Comparison of ENCODE assay signal across 9 cellular contexts in the genomic region with DNA sequence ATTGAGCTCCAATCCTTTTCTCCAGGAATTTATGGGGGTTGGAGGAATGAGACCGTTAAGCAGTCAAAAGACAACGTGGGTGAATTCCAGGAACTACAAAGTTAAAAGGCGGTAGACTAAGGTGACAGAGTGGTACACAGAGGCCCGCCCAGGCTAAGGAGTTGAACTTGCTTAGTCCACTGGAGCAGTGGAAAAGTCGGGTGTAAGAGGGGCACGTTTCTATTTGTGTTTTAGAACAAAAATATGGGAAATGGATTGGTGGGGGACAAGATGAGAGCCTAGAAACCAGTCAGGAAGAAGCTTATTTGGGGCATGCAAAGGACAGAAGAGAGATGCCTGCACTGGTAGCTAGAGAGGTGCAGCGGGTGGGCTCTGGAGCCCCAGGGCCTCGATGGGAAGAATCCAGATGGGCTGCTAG. TPM values are rescaled to one million over a fixed set of nuclear protein-coding genes. Genes with fewer than 3 reads are reported as not detected.
DNase-seq lines count a peak whose midpoint lies in the region; ATAC-seq and TF ChIP-seq lines count a peak whose summit lies in the region.
"Had no signal": no experiment of that assay in that cellular context is flagged by ENCODE, and none has a peak within 500 bp of the region (broad histone marks: within the 10 kb centered on the region; RNA-seq: fewer than 3 reads in every experiment).

No MANE protein-coding gene starts in this region.

- ATAC-seq in T-helper 17 cell (no peak), thoracic aorta (ENCODE audit: insufficient number of reproducible peaks, low FRiP score, low read depth) (no peak), HG02759 (IDR thresholded peaks at IDR 0.05; ENCODE audit: unreplicated experiment) (no peak), GM18907 (IDR thresholded peaks at IDR 0.05; ENCODE audit: unreplicated experiment) (no peak)

- no peak for DNase-seq in activated naive CD4-positive, alpha-beta T cell treated with anti-CD3 and anti-CD28 coated beads, Interleukin-2, amount 50 U/mL, for 16 hours
- DNase-seq in T-helper 17 cell: no peak
- no peak for DNase-seq in thoracic aorta (ENCODE audit: low spot score)
- no peak for DNase-seq in glomerular visceral epithelial cell (ENCODE audit: extremely low spot score)

- H3K27ac Mint-ChIP-seq in activated naive CD4-positive, alpha-beta T cell treated with anti-CD3 and anti-CD28 coated beads, Interleukin-2, amount 50 U/mL, for 24 hours: no peak overlapping the region
- no peak overlapping the region for H3K27ac Mint-ChIP-seq in T-helper 17 cell

- H3K4me1 ChIP-seq in thoracic aorta (ENCODE audit: control insufficient read depth in 1 of 2, low read depth in 2 of 2): peaks cover 3 to 20% of the 10 kb centered on the region in 2 donors

- H3K36me3 Mint-ChIP-seq in activated naive CD4-positive, alpha-beta T cell treated with anti-CD3 and anti-CD28 coated beads, Interleukin-2, amount 50 U/mL, for 24 hours: peaks cover 2% of the 10 kb centered on the region
- peaks cover 3% of the 10 kb centered on the region for H3K36me3 Mint-ChIP-seq in T-helper 17 cell (ENCODE audit: low read depth)

- peaks cover 14% of the 10 kb centered on the region for H3K4me1 Mint-ChIP-seq in activated naive CD4-positive, alpha-beta T cell treated with anti-CD3 and anti-CD28 coated beads, Interleukin-2, amount 50 U/mL, for 24 hours
- H3K4me1 Mint-ChIP-seq in T-helper 17 cell: peaks cover 15% of the 10 kb centered on the region

- H3K9me3 ChIP-seq in T-helper 17 cell (ENCODE audit: control insufficient read depth, low read length, poor library complexity, severe bottlenecking): no peaks in the 10 kb centered on the region
- no peaks in the 10 kb centered on the region for H3K9me3 ChIP-seq in iPS-18c (ENCODE audit: control insufficient read depth, insufficient read depth, low read length)
- no peaks in the 10 kb centered on the region for H3K9me3 ChIP-seq in thoracic aorta
- H3K9me3 ChIP-seq: neutrophil had no signal

- H3K27me3 Mint-ChIP-seq in activated naive CD4-positive, alpha-beta T cell treated with anti-CD3 and anti-CD28 coated beads, Interleukin-2, amount 50 U/mL, for 24 hours: peaks cover 3% of the 10 kb centered on the region
- H3K27me3 Mint-ChIP-seq in T-helper 17 cell: peaks cover 26% of the 10 kb centered on the region

- H3K27ac ChIP-seq in thoracic aorta: peak overlapping the region in 1 of 2 donors; percentile 28
- H3K27ac ChIP-seq: neutrophil had no signal

- TF ChIP-seq CTCF in thoracic aorta (IDR thresholded peaks at IDR 0.05): no peak

- H3K4me3 Mint-ChIP-seq in activated naive CD4-positive, alpha-beta T cell treated with anti-CD3 and anti-CD28 coated beads, Interleukin-2, amount 50 U/mL, for 24 hours: peak overlapping the region; percentile 81
- H3K4me3 Mint-ChIP-seq in T-helper 17 cell: peak overlapping the region; percentile 82

- no peaks in the 10 kb centered on the region for H3K27me3 ChIP-seq in thoracic aorta (replicated peaks; ENCODE audit: insufficient read depth)

- H3K4me3 ChIP-seq in iPS-18c (ENCODE audit: insufficient read depth, low read depth, low read length) (peak overlapping the region; percentile 99; the same call in 1 of the 2 replicates), thoracic aorta (peak overlapping the region; percentile 99)

- H3K36me3 ChIP-seq in thoracic aorta: no peaks in the 10 kb centered on the region
- H3K36me3 ChIP-seq: neutrophil had no signal

- no peaks in the 10 kb centered on the region for H3K9me3 Mint-ChIP-seq in activated naive CD4-positive, alpha-beta T cell treated with anti-CD3 and anti-CD28 coated beads, Interleukin-2, amount 50 U/mL, for 24 hours

RNA-seq across cellular contexts. Expression of gene LIN9, which starts 1.2 kb away (rescaled TPM):
- total RNA-seq in T-helper 17 cell (1 to 10 TPM; 2.5 to 2.8 TPM), thoracic aorta (1 to 10 TPM; 1.3 to 1.6 TPM)
